In genomic region chr2:36528274-36528673, GRCh38 we compare ENCODE assay signal across 10 cellular contexts.
A peak's percentile ranks its signal among the peaks of the same experiment; 100 is the strongest.
DNase-seq lines count a peak whose midpoint lies in the region; ATAC-seq and TF ChIP-seq lines count a peak whose summit lies in the region.
"Had no signal": no experiment of that assay in that cellular context is flagged by ENCODE, and none has a peak within 500 bp of the region (broad histone marks: within the 10 kb centered on the region; RNA-seq: fewer than 3 reads in every experiment).

No MANE protein-coding gene starts in this region.

- in situ Hi-C loops in G401 (cut with HindIII; ENCODE audit: low sequenced_read_pairs), result no loop called here

- no peak for TF ChIP-seq CTCF in fibroblast of lung (conservative IDR thresholded peaks at IDR 0.05 in 1 of 2, IDR thresholded peaks at IDR 0.05 in 1 of 2; ENCODE audit: low read depth in 1 of 2, low read length in 2 of 2)

- no peak overlapping the region for H2AFZ ChIP-seq in fibroblast of lung (ENCODE audit: low read length)

- ATAC-seq in GM18861 (IDR thresholded peaks at IDR 0.05; ENCODE audit: unreplicated experiment) (peak; percentile 46), GM21576 (IDR thresholded peaks at IDR 0.05; ENCODE audit: unreplicated experiment) (peak; percentile 55), HG03103 (IDR thresholded peaks at IDR 0.05; ENCODE audit: low read depth, unreplicated experiment) (peak; percentile 57)

- peak overlapping the region; percentile 17 for H3K27ac ChIP-seq in fibroblast of lung (ENCODE audit: insufficient read depth, low read length)

- H3K9ac ChIP-seq in fibroblast of lung (ENCODE audit: insufficient read depth, low read length), result no peak overlapping the region

- no peak overlapping the region for H3K4me2 ChIP-seq in fibroblast of lung (ENCODE audit: extremely low read depth, insufficient read depth, low read length)

- H3K27ac Mint-ChIP-seq in activated CD4-positive, alpha-beta memory T cell treated with anti-CD3 and anti-CD28 coated beads, Interleukin-2, amount 10 ng/mL, durations not matched to agents 7 days and 5 days, result no peak overlapping the region
- no peak overlapping the region for H3K27ac Mint-ChIP-seq in activated CD4-positive, alpha-beta T cell treated with anti-CD3 and anti-CD28 coated beads, Interleukin-2, amount 10 ng/mL, durations not matched to agents 7 days and 5 days
- H3K27ac Mint-ChIP-seq: activated naive CD8-positive, alpha-beta T cell; CD4-positive, CD25-positive, alpha-beta regulatory T cell had no signal

- no peak overlapping the region for H3K4me3 ChIP-seq in fibroblast of lung (replicated peaks in 1 of 4; ENCODE audit: control extremely low read depth in 1 of 4, insufficient read depth in 1 of 4, low read depth in 3 of 4, low read length in 4 of 4)

- peaks cover 15% of the 10 kb centered on the region for H3K36me3 ChIP-seq in fibroblast of lung (ENCODE audit: control insufficient read depth, insufficient read depth, low read length)

- no peaks in the 10 kb centered on the region for H3K9me3 Mint-ChIP-seq in activated CD4-positive, alpha-beta memory T cell treated with anti-CD3 and anti-CD28 coated beads, Interleukin-2, amount 10 ng/mL, durations not matched to agents 7 days and 5 days
- no peaks in the 10 kb centered on the region for H3K9me3 Mint-ChIP-seq in activated CD4-positive, alpha-beta T cell treated with anti-CD3 and anti-CD28 coated beads, Interleukin-2, amount 10 ng/mL, durations not matched to agents 7 days and 5 days

- H3K4me1 Mint-ChIP-seq in activated CD4-positive, alpha-beta memory T cell treated with anti-CD3 and anti-CD28 coated beads, Interleukin-2, amount 10 ng/mL, durations not matched to agents 7 days and 5 days, result peaks cover 2% of the 10 kb centered on the region
- peaks cover 3% of the 10 kb centered on the region for H3K4me1 Mint-ChIP-seq in activated CD4-positive, alpha-beta T cell treated with anti-CD3 and anti-CD28 coated beads, Interleukin-2, amount 10 ng/mL, durations not matched to agents 7 days and 5 days
- H3K4me1 Mint-ChIP-seq: CD4-positive, CD25-positive, alpha-beta regulatory T cell had no signal

- POLR2A ChIA-PET in activated CD4-positive, alpha-beta memory T cell treated with anti-CD3 and anti-CD28 coated beads, Interleukin-2, amount 10 ng/mL, durations not matched to agents 7 days and 5 days (lab: Charles Lee), result no interaction called here
- POLR2A ChIA-PET in activated CD4-positive, alpha-beta T cell treated with anti-CD3 and anti-CD28 coated beads, Interleukin-2, amount 10 ng/mL, durations not matched to agents 7 days and 5 days (lab: Charles Lee), result interaction anchor here (0.6 kb wide), 1 partner anchor 66 kb away, joined by 5 read pairs; no protein-coding TSS in a partner anchor

- no peak overlapping the region for H3K4me3 Mint-ChIP-seq in activated CD4-positive, alpha-beta memory T cell treated with anti-CD3 and anti-CD28 coated beads, Interleukin-2, amount 10 ng/mL, durations not matched to agents 7 days and 5 days
- no peak overlapping the region for H3K4me3 Mint-ChIP-seq in activated CD4-positive, alpha-beta T cell treated with anti-CD3 and anti-CD28 coated beads, Interleukin-2, amount 10 ng/mL, durations not matched to agents 7 days and 5 days
- H3K4me3 Mint-ChIP-seq: activated naive CD8-positive, alpha-beta T cell; CD4-positive, CD25-positive, alpha-beta regulatory T cell had no signal

- no peaks in the 10 kb centered on the region for H3K27me3 Mint-ChIP-seq in activated CD4-positive, alpha-beta memory T cell treated with anti-CD3 and anti-CD28 coated beads, Interleukin-2, amount 10 ng/mL, durations not matched to agents 7 days and 5 days
- no peaks in the 10 kb centered on the region for H3K27me3 Mint-ChIP-seq in activated CD4-positive, alpha-beta T cell treated with anti-CD3 and anti-CD28 coated beads, Interleukin-2, amount 10 ng/mL, durations not matched to agents 7 days and 5 days
- H3K27me3 Mint-ChIP-seq: activated naive CD8-positive, alpha-beta T cell; CD4-positive, CD25-positive, alpha-beta regulatory T cell had no signal

- no peaks in the 10 kb centered on the region for H4K20me1 ChIP-seq in fibroblast of lung (ENCODE audit: control insufficient read depth, extremely low read depth, insufficient read depth, low read length)

- no peaks in the 10 kb centered on the region for H3K27me3 ChIP-seq in fibroblast of lung (ENCODE audit: control insufficient read depth, insufficient read depth, low read length)

- CTCF ChIA-PET in activated CD4-positive, alpha-beta memory T cell treated with anti-CD3 and anti-CD28 coated beads, Interleukin-2, amount 10 ng/mL, durations not matched to agents 7 days and 5 days (lab: Charles Lee), result no interaction called here
- CTCF ChIA-PET in activated CD4-positive, alpha-beta T cell treated with anti-CD3 and anti-CD28 coated beads, Interleukin-2, amount 10 ng/mL, durations not matched to agents 7 days and 5 days (lab: Charles Lee), result no interaction called here

- H3K79me2 ChIP-seq in fibroblast of lung (ENCODE audit: control insufficient read depth, insufficient read depth, low read length), result peaks cover 12% of the 10 kb centered on the region

- no peaks in the 10 kb centered on the region for H3K36me3 Mint-ChIP-seq in activated CD4-positive, alpha-beta memory T cell treated with anti-CD3 and anti-CD28 coated beads, Interleukin-2, amount 10 ng/mL, durations not matched to agents 7 days and 5 days (ENCODE audit: low read depth)
- no peaks in the 10 kb centered on the region for H3K36me3 Mint-ChIP-seq in activated CD4-positive, alpha-beta T cell treated with anti-CD3 and anti-CD28 coated beads, Interleukin-2, amount 10 ng/mL, durations not matched to agents 7 days and 5 days (ENCODE audit: low read depth)

- no peaks in the 10 kb centered on the region for H3K9me3 ChIP-seq in fibroblast of lung (ENCODE audit: control insufficient read depth, insufficient read depth, low read depth, low read length)

- peaks cover 9% of the 10 kb centered on the region for H3K4me1 ChIP-seq in fibroblast of lung (ENCODE audit: control insufficient read depth, extremely low read depth, insufficient read depth, low read length)

- DNase-seq in fibroblast of lung (ENCODE audit: low read depth in 2 of 2), result no peak
- DNase-seq in G401 (ENCODE audit: low spot score), result no peak
- no peak for DNase-seq in activated CD4-positive, alpha-beta memory T cell treated with anti-CD3 and anti-CD28 coated beads, Interleukin-2, amount 10 ng/mL, durations not matched to agents 7 days and 5 days
- DNase-seq in activated CD4-positive, alpha-beta T cell treated with anti-CD3 and anti-CD28 coated beads, Interleukin-2, amount 10 ng/mL, durations not matched to agents 7 days and 5 days, result no peak
- no peak for DNase-seq in activated CD8-positive, alpha-beta memory T cell treated with anti-CD3 and anti-CD28 coated beads for 24 hours
- DNase-seq: CD4-positive, CD25-positive, alpha-beta regulatory T cell had no signal
